In genomic region chr17:36107660-36108059, GRCh38 we compare ENCODE assay signal across 21 cellular contexts. TPM values are rescaled to one million over a fixed set of nuclear protein-coding genes. Genes with fewer than 3 reads are reported as not detected.
"Had no signal": no experiment of that assay in that cellular context is flagged by ENCODE, and none has a peak within 500 bp of the region (broad histone marks: within the 10 kb centered on the region; RNA-seq: fewer than 3 reads in every experiment).

No MANE protein-coding gene starts in this region.

- H3K4me3 Mint-ChIP-seq: naive B cell had no signal

- H3K27ac ChIP-seq: colonic mucosa, hepatocyte, testis had no signal

- H3K4me3 ChIP-seq: colonic mucosa, esophagus squamous epithelium, hepatocyte, testis, upper lobe of left lung had no signal

- H3K36me3 ChIP-seq: colonic mucosa, esophagus squamous epithelium, upper lobe of left lung had no signal

- H3K27me3 Mint-ChIP-seq: naive B cell had no signal

- ATAC-seq: left lobe of liver, SK-N-SH treated with all-trans-retinoic acid at 6 μM for 48 hours had no signal

- H3K27ac Mint-ChIP-seq: activated T-helper 2 cell treated with anti-CD3 and anti-CD28 coated beads, Interferon-gamma antibody, Interleukin-2, Interleukin-4, amounts not matched to agents 10 μg/mL and 5 μg/mL and 100 μg/mL, durations not matched to agents 14 hours and 24 hours and 36 hours; naive B cell had no signal

- H3K27me3 ChIP-seq: colonic mucosa, hepatocyte, testis, upper lobe of left lung had no signal

- H3K9me3 ChIP-seq: colonic mucosa, testis had no signal

- DNase-seq: activated CD4-positive, alpha-beta T cell treated with anti-CD3 and anti-CD28 coated beads for 1 hour; activated CD4-positive, alpha-beta T cell treated with anti-CD3 and anti-CD28 coated beads, Interleukin-2, amount 50 U/mL, for 4 hours; activated naive CD4-positive, alpha-beta T cell treated with anti-CD3 and anti-CD28 coated beads, Interleukin-2, amount 50 U/mL, for 16 hours; colonic mucosa; esophagus squamous epithelium; naive B cell; stimulated activated CD4-positive, alpha-beta T cell treated with anti-CD3 and anti-CD28 coated beads, Interleukin-15, amount 100 ng/mL, for 24 hours; stimulated activated CD4-positive, alpha-beta T cell treated with anti-CD3 and anti-CD28 coated beads, Interleukin-4, amount 100 ng/mL, for 1 hour; stimulated activated naive CD4-positive, alpha-beta T cell treated with Interleukin-2 at 50 U/mL for 16 hours; T-helper 1 cell; testis; upper lobe of left lung had no signal

- H3K4me2 ChIP-seq: hepatocyte had no signal

- H3K4me1 ChIP-seq: colonic mucosa, esophagus squamous epithelium had no signal

RNA-seq across cellular contexts. Expression of gene CCL4, which starts 4.0 kb away (rescaled TPM):
- total RNA-seq: endothelial cell of umbilical vein, fibroblast of villous mesenchyme, glomerular endothelial cell, lung microvascular endothelial cell, renal cortical epithelial cell had no signal

RNA-seq across cellular contexts. Expression of gene CCL3, which starts 17.7 kb away (rescaled TPM):
- total RNA-seq: endothelial cell of umbilical vein, fibroblast of villous mesenchyme, glomerular endothelial cell, lung microvascular endothelial cell, renal cortical epithelial cell had no signal

RNA-seq across cellular contexts. Expression of gene CCL18, which starts 43.6 kb away (rescaled TPM):
- total RNA-seq: activated T-helper 2 cell treated with anti-CD3 and anti-CD28 coated beads, Interferon-gamma antibody, Interleukin-2, Interleukin-4, amounts not matched to agents 10 μg/mL and 5 μg/mL and 100 μg/mL, durations not matched to agents 14 hours and 24 hours and 36 hours; endothelial cell of umbilical vein; fibroblast of villous mesenchyme; glomerular endothelial cell; lung microvascular endothelial cell; renal cortical epithelial cell had no signal
